Comparison of ENCODE assay signal across 9 cellular contexts in genomic region chr5:141051526-141051876, GRCh38. TPM values are rescaled to one million over a fixed set of nuclear protein-coding genes. Genes with fewer than 3 reads are reported as not detected.
DNase-seq lines count a peak whose midpoint lies in the region; ATAC-seq and TF ChIP-seq lines count a peak whose summit lies in the region.
"Had no signal": no experiment of that assay in that cellular context is flagged by ENCODE, and none has a peak within 500 bp of the region (broad histone marks: within the 10 kb centered on the region; RNA-seq: fewer than 3 reads in every experiment).

No MANE protein-coding gene starts in this region.

- no peak overlapping the region for H3K4me3 ChIP-seq in ACC112 (ENCODE audit: low read depth, low read length)
- peak overlapping the region; percentile 68 for H3K4me3 ChIP-seq in HUES64 (ENCODE audit: low read length)

- CTCF ChIA-PET in activated CD4-positive, alpha-beta memory T cell treated with anti-CD3 and anti-CD28 coated beads, Interleukin-2, amount 10 ng/mL, durations not matched to agents 7 days and 5 days (lab: Charles Lee) = no interaction called here

- peak; percentile 20 for DNase-seq in endothelial cell (ENCODE audit: low spot score)
- DNase-seq in neural crest cell (ENCODE audit: low read depth, low spot score) = peak; percentile 12
- DNase-seq in superior temporal gyrus (ENCODE audit: extremely low spot score) = no peak
- DNase-seq in activated CD4-positive, alpha-beta memory T cell treated with anti-CD3 and anti-CD28 coated beads, Interleukin-2, amount 10 ng/mL, durations not matched to agents 7 days and 5 days = no peak
- DNase-seq: NCI-H446 treated with DMSO at 0.1 percent for 48 hours had no signal

- H3K9me3 ChIP-seq in HUES64 (ENCODE audit: insufficient read depth, low read depth, low read length) = no peaks in the 10 kb centered on the region

- H3K36me3 ChIP-seq in ACC112 (ENCODE audit: insufficient read depth, low read length) (no peaks in the 10 kb centered on the region), HUES64 (ENCODE audit: insufficient read depth, low read length) (no peaks in the 10 kb centered on the region)

- no peaks in the 10 kb centered on the region for H3K4me1 ChIP-seq in ACC112 (ENCODE audit: control insufficient read depth, insufficient read depth, low read length, unreplicated experiment)
- H3K4me1 ChIP-seq in HUES64 (ENCODE audit: insufficient read depth, low read length) = no peaks in the 10 kb centered on the region

- WGBS in HUES64 = 3% methylated on average over 19 of the region's 19 CpGs

- no peaks in the 10 kb centered on the region for H3K9me3 Mint-ChIP-seq in endothelial cell (ENCODE audit: unreplicated experiment)
- H3K9me3 Mint-ChIP-seq in neural crest cell = peaks cover 4% of the 10 kb centered on the region
- H3K9me3 Mint-ChIP-seq in activated CD4-positive, alpha-beta memory T cell treated with anti-CD3 and anti-CD28 coated beads, Interleukin-2, amount 10 ng/mL, durations not matched to agents 7 days and 5 days = peaks cover 6% of the 10 kb centered on the region

- peak overlapping the region; percentile 14 for H2AFZ ChIP-seq in ACC112 (ENCODE audit: low read length, unreplicated experiment)

- H3K9ac ChIP-seq in HUES64 (ENCODE audit: low read depth, low read length) = peak overlapping the region; percentile 40

- ATAC-seq in GM18870 (IDR thresholded peaks at IDR 0.05; ENCODE audit: unreplicated experiment) (no peak), GM21576 (IDR thresholded peaks at IDR 0.05; ENCODE audit: unreplicated experiment) (no peak)

- H3K4me1 Mint-ChIP-seq in endothelial cell (ENCODE audit: unreplicated experiment) (peaks cover 11% of the 10 kb centered on the region), neural crest cell (peaks cover 14% of the 10 kb centered on the region)
- no peaks in the 10 kb centered on the region for H3K4me1 Mint-ChIP-seq in activated CD4-positive, alpha-beta memory T cell treated with anti-CD3 and anti-CD28 coated beads, Interleukin-2, amount 10 ng/mL, durations not matched to agents 7 days and 5 days

- H3K4me3 Mint-ChIP-seq in endothelial cell (ENCODE audit: unreplicated experiment) (peak overlapping the region; percentile 94), neural crest cell (peak overlapping the region; percentile 90)
- H3K4me3 Mint-ChIP-seq in activated CD4-positive, alpha-beta memory T cell treated with anti-CD3 and anti-CD28 coated beads, Interleukin-2, amount 10 ng/mL, durations not matched to agents 7 days and 5 days = no peak overlapping the region

- H3K36me3 Mint-ChIP-seq in endothelial cell (ENCODE audit: low read depth, unreplicated experiment) = no peaks in the 10 kb centered on the region
- no peaks in the 10 kb centered on the region for H3K36me3 Mint-ChIP-seq in neural crest cell (ENCODE audit: low read depth)
- H3K36me3 Mint-ChIP-seq in activated CD4-positive, alpha-beta memory T cell treated with anti-CD3 and anti-CD28 coated beads, Interleukin-2, amount 10 ng/mL, durations not matched to agents 7 days and 5 days (ENCODE audit: low read depth) = no peaks in the 10 kb centered on the region

- H3K27ac ChIP-seq in ACC112 (ENCODE audit: low read depth, low read length) (no peak overlapping the region), HUES64 (ENCODE audit: low read depth, low read length) (no peak overlapping the region)

- H3K27me3 ChIP-seq in ACC112 (ENCODE audit: insufficient read depth, low read length) = peaks cover 15% of the 10 kb centered on the region; the same call in 1 of the 2 replicates
- peaks cover 51% of the 10 kb centered on the region for H3K27me3 ChIP-seq in HUES64 (ENCODE audit: insufficient read depth, low read length)

- H3K27ac Mint-ChIP-seq in endothelial cell (ENCODE audit: unreplicated experiment) (no peak overlapping the region), neural crest cell (ENCODE audit: unreplicated experiment) (peak overlapping the region; percentile 2)
- H3K27ac Mint-ChIP-seq in activated CD4-positive, alpha-beta memory T cell treated with anti-CD3 and anti-CD28 coated beads, Interleukin-2, amount 10 ng/mL, durations not matched to agents 7 days and 5 days = no peak overlapping the region

- TF ChIP-seq CTCF in endothelial cell (IDR thresholded peaks at IDR 0.05; ENCODE audit: unreplicated experiment) = no peak
- TF ChIP-seq CTCF in neural crest cell (conservative IDR thresholded peaks at IDR 0.05) = no peak

- POLR2A ChIA-PET in activated CD4-positive, alpha-beta memory T cell treated with anti-CD3 and anti-CD28 coated beads, Interleukin-2, amount 10 ng/mL, durations not matched to agents 7 days and 5 days (lab: Charles Lee) = no interaction called here

- no peaks in the 10 kb centered on the region for H3K79me2 ChIP-seq in ACC112 (ENCODE audit: control insufficient read depth, insufficient read depth, low read length, unreplicated experiment)

- H3K27me3 Mint-ChIP-seq in endothelial cell (ENCODE audit: unreplicated experiment) (peaks cover 3% of the 10 kb centered on the region), neural crest cell (ENCODE audit: low read depth) (peaks cover 33% of the 10 kb centered on the region)
- H3K27me3 Mint-ChIP-seq in activated CD4-positive, alpha-beta memory T cell treated with anti-CD3 and anti-CD28 coated beads, Interleukin-2, amount 10 ng/mL, durations not matched to agents 7 days and 5 days = no peaks in the 10 kb centered on the region

RNA-seq across cellular contexts. Expression of gene PCDHB1, which starts 0.3 kb away (rescaled TPM):
- polyA plus RNA-seq in HUES64 (2013, experiment 1 of 2) = 0.05 TPM
- polyA plus RNA-seq in HUES64 (2013, experiment 2 of 2) = 0.06 TPM
- total RNA-seq in endothelial cell (ENCODE audit: unreplicated experiment) (not detected), neural crest cell (0.14 and 0.23 TPM in 2 replicates)
- not detected for total RNA-seq in activated CD4-positive, alpha-beta memory T cell treated with anti-CD3 and anti-CD28 coated beads, Interleukin-2, amount 10 ng/mL, durations not matched to agents 7 days and 5 days

RNA-seq across cellular contexts. Expression of gene PCDHB2, which starts 42.9 kb away (rescaled TPM):
- 11.0 TPM for polyA plus RNA-seq in HUES64 (2013, experiment 1 of 2)
- polyA plus RNA-seq in HUES64 (2013, experiment 2 of 2) = 13.3 TPM
- total RNA-seq in endothelial cell (ENCODE audit: unreplicated experiment) (44.9 TPM), neural crest cell (52.6 and 57.8 TPM in 2 replicates)
- under 1 TPM in 1 of 2 experiments, not detected in 1; 0.20 TPM for total RNA-seq in activated CD4-positive, alpha-beta memory T cell treated with anti-CD3 and anti-CD28 coated beads, Interleukin-2, amount 10 ng/mL, durations not matched to agents 7 days and 5 days

RNA-seq across cellular contexts. Expression of gene PCDHB3, which starts 48.8 kb away (rescaled TPM):
- polyA plus RNA-seq in HUES64 (2013, experiment 1 of 2) = 1.0 TPM
- polyA plus RNA-seq in HUES64 (2013, experiment 2 of 2) = 0.82 TPM
- total RNA-seq in endothelial cell (ENCODE audit: unreplicated experiment) (6.5 TPM), neural crest cell (5.4 and 5.7 TPM in 2 replicates)
- total RNA-seq in activated CD4-positive, alpha-beta memory T cell treated with anti-CD3 and anti-CD28 coated beads, Interleukin-2, amount 10 ng/mL, durations not matched to agents 7 days and 5 days = not detected

Comparison
In these comparisons a context has a peak if more than half of its experiments do, and no peak if none do; other contexts are left out.
1. DNase-seq: peak in endothelial cell (single experiment) and neural crest cell (single experiment); none in superior temporal gyrus (single experiment) and activated CD4-positive, alpha-beta memory T cell treated with anti-CD3 and anti-CD28 coated beads, Interleukin-2, amount 10 ng/mL, durations not matched to agents 7 days and 5 days (single experiment).
2. RNA of gene PCDHB2, which starts 42.9 kb away (total RNA-seq): 52.6 to 57.8 TPM in neural crest cell and 44.9 TPM in endothelial cell (single experiment); 0.20 TPM in activated CD4-positive, alpha-beta memory T cell treated with anti-CD3 and anti-CD28 coated beads, Interleukin-2, amount 10 ng/mL, durations not matched to agents 7 days and 5 days; every median in the first group is over 10 times any median in the second.